Comparison of ENCODE assay signal across 22 cellular contexts in genomic region chr1:94603663-94604062, GRCh38.
"Had no signal": no experiment of that assay in that cellular context is flagged by ENCODE, and none has a peak within 500 bp of the region (broad histone marks: within the 10 kb centered on the region; RNA-seq: fewer than 3 reads in every experiment).

No MANE protein-coding gene starts in this region.

- H3K4me3 ChIP-seq: Peyer's patch, SJSA1 had no signal

- H3K36me3 ChIP-seq: brain microvascular endothelial cell, Peyer's patch, SJSA1 had no signal

- H3K27ac ChIP-seq: brain microvascular endothelial cell, SJSA1 had no signal

- DNase-seq: activated CD4-positive, alpha-beta T cell treated with anti-CD3 and anti-CD28 coated beads for 4 hours; activated CD4-positive, alpha-beta T cell treated with anti-CD3 and anti-CD28 coated beads, Interleukin-2, amount 50 U/mL, for 4 hours; activated CD8-positive, alpha-beta memory T cell treated with anti-CD3 and anti-CD28 coated beads for 24 hours; activated gamma-delta T cell; activated naive CD4-positive, alpha-beta T cell treated with anti-CD3 and anti-CD28 coated beads for 36 hours; activated T-cell treated with anti-CD3 and anti-CD28 coated beads, Interleukin-2, amount 50 U/mL, for 4 hours; amygdala; brain microvascular endothelial cell; Kasumi-1; KBM-7; NCI-H146; NCI-H1930; NCI-H2171 treated with DMSO at 0.1 percent for 48 hours; NCI-H526; NCI-H774; Peyer's patch; SHP77 had no signal

- ATAC-seq: activated CD4-positive, CD25-positive, alpha-beta regulatory T cell treated with anti-CD3 and anti-CD28 coated beads, Interleukin-2, amount 50 U/mL, for 24 hours; activated T-cell treated with anti-CD3 and anti-CD28 coated beads, Interleukin-2, amount 50 U/mL, for 4 hours; SK-N-SH treated with all-trans-retinoic acid at 6 μM for 48 hours had no signal

- H3K27me3 ChIP-seq: brain microvascular endothelial cell, Peyer's patch, SJSA1 had no signal

- H3K9me3 ChIP-seq: Peyer's patch, SJSA1 had no signal

- H3K27ac Mint-ChIP-seq: activated naive CD4-positive, alpha-beta T cell treated with anti-CD3 and anti-CD28 coated beads for 36 hours; activated naive CD8-positive, alpha-beta T cell; T-helper 1 cell treated with Interleukin-12 subunit alpha and Interleukin-12 subunit beta and Interleukin-4 antibody, amounts not matched to agents 30 μg/mL and 1 μg/mL, for 36 hours had no signal

- H3K9me3 Mint-ChIP-seq: activated naive CD4-positive, alpha-beta T cell treated with anti-CD3 and anti-CD28 coated beads for 36 hours; activated T-cell treated with anti-CD3 and anti-CD28 coated beads, Interleukin-2, amount 50 U/mL, for 4 hours; T-helper 1 cell treated with Interleukin-12 subunit alpha and Interleukin-12 subunit beta and Interleukin-4 antibody, amounts not matched to agents 30 μg/mL and 1 μg/mL, for 36 hours had no signal

- H3K36me3 Mint-ChIP-seq: activated naive CD8-positive, alpha-beta T cell had no signal

- H3K4me3 Mint-ChIP-seq: activated naive CD4-positive, alpha-beta T cell treated with anti-CD3 and anti-CD28 coated beads for 36 hours; activated naive CD8-positive, alpha-beta T cell; activated T-cell treated with anti-CD3 and anti-CD28 coated beads, Interleukin-2, amount 50 U/mL, for 4 hours; T-helper 1 cell treated with Interleukin-12 subunit alpha and Interleukin-12 subunit beta and Interleukin-4 antibody, amounts not matched to agents 30 μg/mL and 1 μg/mL, for 36 hours had no signal
